Comparison of ENCODE assay signal across 9 cellular contexts in the genomic region with DNA sequence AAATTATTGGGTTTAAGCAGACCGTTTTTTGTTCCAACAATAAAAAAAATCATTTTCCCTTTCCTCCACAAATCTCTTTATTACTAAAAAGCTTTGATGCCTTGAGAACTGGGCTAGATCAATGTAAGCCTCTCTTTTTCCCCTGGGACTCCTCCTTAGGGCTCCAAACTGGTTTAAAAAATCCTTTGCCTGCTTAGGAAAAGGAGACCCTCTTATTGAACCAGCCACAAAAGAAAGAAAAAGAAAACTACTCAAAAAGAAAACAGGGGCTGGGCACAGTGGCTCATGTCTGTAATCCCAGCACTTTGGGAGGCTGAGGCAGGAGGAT. TPM values are rescaled to one million over a fixed set of nuclear protein-coding genes. Genes with fewer than 3 reads are reported as not detected.
A peak's percentile ranks its signal among the peaks of the same experiment; 100 is the strongest.
DNase-seq lines count a peak whose midpoint lies in the region; ATAC-seq and TF ChIP-seq lines count a peak whose summit lies in the region.
"Had no signal": no experiment of that assay in that cellular context is flagged by ENCODE, and none has a peak within 500 bp of the region (broad histone marks: within the 10 kb centered on the region; RNA-seq: fewer than 3 reads in every experiment).

No MANE protein-coding gene starts in this region.

- no peaks in the 10 kb centered on the region for H3K36me3 Mint-ChIP-seq in natural killer cell

- no peak overlapping the region for H2AFZ ChIP-seq in mammary epithelial cell (ENCODE audit: low read depth, low read length)

- H3K4me3 ChIP-seq in cardiac muscle cell, result no peak overlapping the region
- H3K4me3 ChIP-seq in heart left ventricle, result no peak overlapping the region
- H3K4me3 ChIP-seq in mammary epithelial cell (replicated peaks in 1 of 3; ENCODE audit: insufficient read depth in 1 of 3, low read depth in 2 of 3, low read length in 3 of 3), result no peak overlapping the region
- no peak overlapping the region for H3K4me3 ChIP-seq in uterus

- CTCF ChIA-PET in mammary epithelial cell (lab: Charles Lee; ENCODE audit: low non-redundant PET), result interaction anchor here (0.6 kb wide), 1 partner anchor 42 kb away, joined by 6 read pairs; no protein-coding TSS in a partner anchor

- no peaks in the 10 kb centered on the region for H3K9me3 ChIP-seq in cardiac muscle cell (ENCODE audit: low read depth)
- peaks cover 0 to 9% (median 0%) of the 10 kb centered on the region in 12 donors for H3K9me3 ChIP-seq in heart left ventricle
- H3K9me3 ChIP-seq in mammary epithelial cell (replicated peaks; ENCODE audit: insufficient read depth, low read length), result no peaks in the 10 kb centered on the region
- H3K9me3 ChIP-seq in uterus, result no peaks in the 10 kb centered on the region

- no peak for ATAC-seq in heart left ventricle
- ATAC-seq in natural killer cell, result no peak
- ATAC-seq in GM18519 (IDR thresholded peaks at IDR 0.05; ENCODE audit: low FRiP score, unreplicated experiment), result no peak
- no peak for ATAC-seq in GM21526 (IDR thresholded peaks at IDR 0.05; ENCODE audit: low FRiP score, unreplicated experiment)

- dilution Hi-C loops in mammary epithelial cell (cut with HindIII; ENCODE audit: low sequenced_read_pairs), result loop anchor here (5.0 to 10.0 kb wide), 2 partner anchors 45 to 68 kb away; no protein-coding TSS in a partner anchor

- peak overlapping the region; percentile 16 for H3K9ac ChIP-seq in mammary epithelial cell (ENCODE audit: insufficient read depth, low read length)

- no peak for DNase-seq in cardiac muscle cell (ENCODE audit: low read depth in 1 of 2, low spot score in 1 of 2)
- no peak for DNase-seq in heart left ventricle
- DNase-seq in mammary epithelial cell, result no peak
- no peak for DNase-seq in natural killer cell
- DNase-seq in uterus, result no peak
- DNase-seq in inferior parietal cortex (ENCODE audit: extremely low spot score), result no peak
- DNase-seq: H9 had no signal

- no peaks in the 10 kb centered on the region for H3K27me3 ChIP-seq in cardiac muscle cell
- no peaks in the 10 kb centered on the region for H3K27me3 ChIP-seq in heart left ventricle
- no peaks in the 10 kb centered on the region for H3K27me3 ChIP-seq in mammary epithelial cell (ENCODE audit: insufficient read depth, low read length)
- no peaks in the 10 kb centered on the region for H3K27me3 ChIP-seq in uterus

- H3K36me3 ChIP-seq in cardiac muscle cell (peaks cover 6% of the 10 kb centered on the region), heart left ventricle (peaks cover 0 to 16% (median 9%) of the 10 kb centered on the region in 9 donors), mammary epithelial cell (ENCODE audit: insufficient read depth, low read length) (no peaks in the 10 kb centered on the region), uterus (no peaks in the 10 kb centered on the region)

- in situ Hi-C loops in mammary epithelial cell (cut with MboI; ENCODE audit: low sequenced_read_pairs in 2 of 2), result no loop called here

- H3K4me3 Mint-ChIP-seq in natural killer cell, result peak overlapping the region; percentile 82
- H3K4me3 Mint-ChIP-seq: H9 had no signal

- peaks cover 55 to 64% of the 10 kb centered on the region in 2 donors for H3K4me1 Mint-ChIP-seq in natural killer cell

- TF ChIP-seq CTCF in cardiac muscle cell (IDR thresholded peaks at IDR 0.05; ENCODE audit: low read depth, low read length) (no peak), heart left ventricle (IDR thresholded peaks at IDR 0.05) (no peak), mammary epithelial cell (conservative IDR thresholded peaks at IDR 0.05 in 1 of 2, IDR thresholded peaks at IDR 0.05 in 1 of 2; ENCODE audit: extremely low read depth in 1 of 2, insufficient read depth in 1 of 2, low read depth in 1 of 2, low read length in 2 of 2) (no peak), natural killer cell (IDR thresholded peaks at IDR 0.05) (no peak), uterus (IDR thresholded peaks at IDR 0.05) (no peak)

- H3K27ac ChIP-seq in cardiac muscle cell, result peak overlapping the region; percentile 39
- peak overlapping the region in 5 of 12 donors; percentile 14 to 73 (median 65) for H3K27ac ChIP-seq in heart left ventricle
- peak overlapping the region; percentile 82 for H3K27ac ChIP-seq in mammary epithelial cell (ENCODE audit: insufficient read depth, low read depth, low read length)
- H3K27ac ChIP-seq in uterus, result peak overlapping the region; percentile 77 to 82

- no peaks in the 10 kb centered on the region for H4K20me1 ChIP-seq in mammary epithelial cell (ENCODE audit: insufficient read depth, low read length)

- intact Hi-C loops in heart left ventricle (cut with DNase I) (no loop called here), mammary epithelial cell (cut with micrococcal nuclease) (loop anchor here (1.0 to 2.0 kb wide), 4 partner anchors 24 to 76 kb away; no protein-coding TSS in a partner anchor), natural killer cell (cut with micrococcal nuclease) (loop anchor here (1.0 to 2.0 kb wide), 6 partner anchors 11 to 869 kb away; no protein-coding TSS in a partner anchor), uterus (cut with DNase I; ENCODE audit: low total_unique reads) (no loop called here)

- 28 to 65% (median 51%) methylated on average over 1 of the region's 1 CpG for WGBS in heart left ventricle, 4 donors
- 0% methylated on average over 1 of the region's 1 CpG for WGBS in mammary epithelial cell (ENCODE audit: low coverage, missing lambda C conversion rate)

- peaks cover 44% of the 10 kb centered on the region for H3K79me2 ChIP-seq in mammary epithelial cell (ENCODE audit: insufficient read depth, low read length)

- TF ChIP-seq POLR2A in heart left ventricle (IDR thresholded peaks at IDR 0.05), result no peak
- no peak for TF ChIP-seq POLR2A in uterus (IDR thresholded peaks at IDR 0.05)

- peak overlapping the region; percentile 66 for H3K4me2 ChIP-seq in mammary epithelial cell (ENCODE audit: insufficient read depth, low read depth, low read length)

- H3K27me3 Mint-ChIP-seq in natural killer cell (ENCODE audit: low read depth in 2 of 2), result no peaks in the 10 kb centered on the region

- peak overlapping the region; percentile 86 to 92 for H3K27ac Mint-ChIP-seq in natural killer cell

- H3K4me1 ChIP-seq in cardiac muscle cell (ENCODE audit: low read depth) (peaks cover 15% of the 10 kb centered on the region), heart left ventricle (peaks cover 0 to 36% (median 16%) of the 10 kb centered on the region in 12 donors), mammary epithelial cell (ENCODE audit: insufficient read depth, low read length) (peaks cover 25% of the 10 kb centered on the region), uterus (peaks cover 11 to 12% of the 10 kb centered on the region in 2 donors)

- H3K9me3 Mint-ChIP-seq in natural killer cell, result no peaks in the 10 kb centered on the region

- BruUV-seq in mammary epithelial cell (replicated peaks; lab: Mats Ljungman, UMichigan), result no TSS peak

RNA-seq across cellular contexts. Expression of a gene that starts 25.0 kb away (rescaled TPM):
- total RNA-seq in cardiac muscle cell (244 and 412 TPM in 2 replicates), heart left ventricle (100 to 1,000 TPM; 262 to 589 (median 387) TPM), mammary epithelial cell (100 to 1,000 TPM in 1 of 2 donors, 10 to 100 TPM in 1; 51.3 to 155 TPM), natural killer cell (10 to 100 TPM; 24.9 to 57.2 (median 33.5) TPM), uterus (100 to 1,000 TPM; 108 to 316 (median 209) TPM)
- polyA plus RNA-seq in cardiac muscle cell (252 and 258 TPM in 2 replicates), heart left ventricle (100 to 1,000 TPM in 1 of 2 donors, 10 to 100 TPM in 1; 95.2 to 139 TPM), mammary epithelial cell (23.6 TPM)
- 190 TPM for polyA minus RNA-seq in mammary epithelial cell

Comparison
In these comparisons a context has a peak if more than half of its experiments do, and no peak if none do; other contexts are left out.
1. intact Hi-C loops: an anchor here in mammary epithelial cell (1.0 to 2.0 kb wide) and natural killer cell (1.0 to 2.0 kb wide); none called in heart left ventricle and uterus.